In genomic region chr15:40569139-40569953, GRCh38 we compare ENCODE assay signal across 8 cellular contexts. TPM values are rescaled to one million over a fixed set of nuclear protein-coding genes. Genes with fewer than 3 reads are reported as not detected.
DNase-seq lines count a peak whose midpoint lies in the region.

Gene RPUSD2, plus strand, starts transcription at chr15:40569299. Its CDS starts 39 bp downstream, at chr15:40569338.

- H2AFZ ChIP-seq in neuronal stem cell (ENCODE audit: low read length): peak within 1 kb of the TSS; percentile 92

- peak within 1 kb of the TSS; percentile 92 for H3K23ac ChIP-seq in neuronal stem cell (ENCODE audit: low read depth, low read length, poor library complexity)

- peak within 1 kb of the TSS; percentile 49 for H2AK5ac ChIP-seq in neuronal stem cell (ENCODE audit: low read depth, low read length)

- WGBS in neuronal stem cell (ENCODE audit: extremely low coverage in 2 of 2, insufficient read length in 2 of 2, insufficient replicate concordance in 1 of 2), 2 donors: no CpG with 5 or more reads among the region's 61 CpGs

- peak within 1 kb of the TSS; percentile 48 for H4K8ac ChIP-seq in neuronal stem cell (ENCODE audit: low read depth, low read length)

- peaks cover 7% of the 10 kb centered on the region for H3K79me1 ChIP-seq in neuronal stem cell (ENCODE audit: low read depth, low read length)

- peak; percentile 32 for DNase-seq in DMS53 treated with DMSO at 0.1 percent for 48 hours (lab: John Stamatoyannopoulos, UW; ENCODE audit: unreplicated experiment)
- peak; percentile 85 for DNase-seq in H4 (ENCODE audit: low spot score)
- peak; percentile 85 for DNase-seq in MV-4-11 (lab: John Stamatoyannopoulos, UW)
- DNase-seq in SK-MEL-5 (ENCODE audit: low read depth, low spot score): peak; percentile 90
- peak; percentile 88 for DNase-seq in activated gamma-delta T cell treated with anti-CD3 and anti-CD28 coated beads, Interleukin-2, amount 50 U/mL, for 16 hours (ENCODE audit: low read depth)
- DNase-seq in foreskin melanocyte: peak; percentile 87
- peak; percentile 90 for DNase-seq in neuronal stem cell (ENCODE audit: low spot score)
- peak; percentile 89 for DNase-seq in stromal cell of bone marrow (ENCODE audit: low read depth)

- H4K91ac ChIP-seq in neuronal stem cell (ENCODE audit: low read depth, low read length, poor library complexity): no peak within 1 kb of the TSS

- no peak within 1 kb of the TSS for H2BK12ac ChIP-seq in neuronal stem cell (ENCODE audit: low read length)

- peaks cover 0 to 2% (median 0%) of the 10 kb centered on the region in 3 experiments for H3K27me3 ChIP-seq in neuronal stem cell (ENCODE audit: control insufficient read depth in 3 of 3, insufficient read depth in 3 of 3, low read depth in 1 of 3, low read length in 3 of 3)

- H3K4me3 ChIP-seq in neuronal stem cell (ENCODE audit: low read length in 2 of 2): peak within 1 kb of the TSS; percentile 84 to 92

- peaks cover 4 to 10% of the 10 kb centered on the region in 2 donors for H3K4me1 ChIP-seq in neuronal stem cell (ENCODE audit: control insufficient read depth in 2 of 2, insufficient read depth in 1 of 2, low read depth in 1 of 2, low read length in 2 of 2)

- peak within 1 kb of the TSS; percentile 76 for H3K4me2 ChIP-seq in neuronal stem cell (ENCODE audit: insufficient read depth, low read length, poor library complexity, severe bottlenecking)

- H2BK120ac ChIP-seq in neuronal stem cell (ENCODE audit: low read depth, low read length): no peak within 1 kb of the TSS

- H3K4ac ChIP-seq in neuronal stem cell (ENCODE audit: low read length): no peak within 1 kb of the TSS

- H3K9ac ChIP-seq in neuronal stem cell (ENCODE audit: low read depth, low read length, poor library complexity): peak within 1 kb of the TSS; percentile 90

- H3K9me3 ChIP-seq in neuronal stem cell (replicated peaks in 1 of 2; ENCODE audit: control insufficient read depth in 2 of 2, insufficient read depth in 1 of 2, low read depth in 1 of 2, low read length in 2 of 2): no peaks in the 10 kb centered on the region

- H2BK15ac ChIP-seq in neuronal stem cell (ENCODE audit: low read length): no peak within 1 kb of the TSS

- H3K36me3 ChIP-seq in neuronal stem cell (replicated peaks in 1 of 2; ENCODE audit: control insufficient read depth in 2 of 2, insufficient read depth in 2 of 2, low read length in 2 of 2): peaks cover 17 to 28% of the 10 kb centered on the region in 2 donors

- H3K14ac ChIP-seq in neuronal stem cell (ENCODE audit: low read length): no peak within 1 kb of the TSS

- in situ Hi-C loops in SK-MEL-5 (cut with HindIII; ENCODE audit: low pct_unique_long_range_greater_than_20kb, low sequenced_read_pairs): no loop called here

- no peak within 1 kb of the TSS for H3K27ac ChIP-seq in neuronal stem cell (replicated peaks; ENCODE audit: low read length)

- H3K18ac ChIP-seq in neuronal stem cell (ENCODE audit: low read length): peak within 1 kb of the TSS; percentile 89

- H2BK5ac ChIP-seq in neuronal stem cell (ENCODE audit: low read length): peak within 1 kb of the TSS; percentile 40

RNA-seq across cellular contexts. Expression of gene RPUSD2, which starts in this region (rescaled TPM):
- total RNA-seq in H4 (2014; rRNA removed; shearing (Covaris generic)): 13.6 and 18.2 TPM in 2 replicates
- 13.7 and 17.9 TPM in 2 replicates for total RNA-seq in SK-MEL-5 (2014; rRNA removed; shearing (Covaris generic))
- polyA plus RNA-seq in SK-MEL-5 (2015; cell fraction: cytosol; rRNA removed): 13.6 and 18.1 TPM in 2 replicates
- polyA plus RNA-seq in SK-MEL-5 (2015; cell fraction: nucleus; rRNA removed): 3.9 and 10.5 TPM in 2 replicates
- 7.3 TPM for polyA plus RNA-seq in neuronal stem cell (2013, experiment 1 of 2)
- polyA plus RNA-seq in neuronal stem cell (2013, experiment 2 of 2): 7.1 TPM

Comparison
In these comparisons a context has a peak if more than half of its experiments do, and no peak if none do; other contexts are left out.
1. DNase-seq: peak in every context shown above with its lines; median percentile 90 in SK-MEL-5; 90 in neuronal stem cell; 89 in stromal cell of bone marrow; 88 in activated gamma-delta T cell treated with anti-CD3 and anti-CD28 coated beads, Interleukin-2, amount 50 U/mL, for 16 hours; 87 in foreskin melanocyte; 85 in H4; 85 in MV-4-11; 32 in DMS53 treated with DMSO at 0.1 percent for 48 hours.